1 cellular context compared by ENCODE assay signal in genomic region chr1:221858758-221859157, GRCh38.
TF ChIP-seq lines count a peak whose summit lies in the region.

No MANE protein-coding gene starts in this region.

TF ChIP-seq in IMR-90, 13 proteins besides CTCF, POLR2A, EP300 and RAD21:
- TF ChIP-seq RFX5 (IDR thresholded peaks at IDR 0.05; ENCODE audit: low read depth, low read length): no peak
- TF ChIP-seq FOS (IDR thresholded peaks at IDR 0.05; ENCODE audit: low read depth, low read length): 0 out of 2 replicates have a peak, but pooled peaks have one; percentile 28
- TF ChIP-seq CEBPB (IDR thresholded peaks at IDR 0.05; ENCODE audit: low read depth, low read length): peak; percentile 79
- peak; percentile 18; the same call in 1 of the 2 replicates for TF ChIP-seq SMC3 (IDR thresholded peaks at IDR 0.05; ENCODE audit: low read depth, low read length)
